ENCODE assay signal across 26 cellular contexts in the genomic region with DNA sequence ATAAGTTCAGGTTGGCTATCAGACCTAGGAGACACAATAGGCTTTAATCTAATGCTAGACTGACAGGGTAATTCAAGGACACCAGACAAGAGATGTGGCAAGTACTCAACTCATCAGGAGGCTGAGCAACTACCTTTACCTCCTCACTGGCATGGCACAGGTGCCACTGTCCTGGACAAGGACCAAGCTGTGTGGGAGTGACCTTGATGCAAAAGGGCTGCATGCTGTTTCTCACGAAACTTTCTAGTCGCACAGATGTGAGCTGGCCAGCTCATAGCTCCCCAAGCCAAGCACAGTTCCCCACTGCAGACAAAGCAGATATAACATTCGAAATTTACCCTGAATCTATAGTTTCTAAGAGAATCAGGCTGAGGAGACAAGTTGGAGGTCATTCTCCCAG.
"Had no signal": no experiment of that assay in that cellular context is flagged by ENCODE, and none has a peak within 500 bp of the region (broad histone marks: within the 10 kb centered on the region; RNA-seq: fewer than 3 reads in every experiment).

No MANE protein-coding gene starts in this region.

- H3K27me3 ChIP-seq: neural progenitor cell, ovary, right lobe of liver, sigmoid colon, thyroid gland, tibial nerve, upper lobe of left lung, uterus had no signal

- H3K4me1 Mint-ChIP-seq: naive thymus-derived CD4-positive, alpha-beta T cell; natural killer cell; stimulated activated effector memory CD8-positive, alpha-beta T cell treated with anti-CD3 and anti-CD28 coated beads, Interleukin-12 subunit alpha, Interleukin-12 subunit beta, amount 100 ng/mL, for 72 hours; stimulated activated naive B cell treated with anti-CD40 and anti-IgM and Interleukin-4, amounts not matched to agents 10 μg/mL and 1 μg/mL and 100 μg/mL, for 72 hours had no signal

- H3K27ac Mint-ChIP-seq: naive thymus-derived CD4-positive, alpha-beta T cell; natural killer cell; nephron; neural progenitor cell; stimulated activated effector memory CD8-positive, alpha-beta T cell treated with anti-CD3 and anti-CD28 coated beads, Interleukin-12 subunit alpha, Interleukin-12 subunit beta, amount 100 ng/mL, for 72 hours; stimulated activated naive B cell treated with anti-CD40 and anti-IgM and Interleukin-4, amounts not matched to agents 10 μg/mL and 1 μg/mL and 100 μg/mL, for 72 hours; stimulated activated naive CD8-positive, alpha-beta T cell treated with anti-CD3 and anti-CD28 coated beads, Interleukin-15, Interleukin-2, amounts not matched to agents 100 ng/mL and 50 ng/mL, for 24 hours had no signal

- DNase-seq: naive thymus-derived CD4-positive, alpha-beta T cell; natural killer cell; occipital lobe; ovary; psoas muscle; right cardiac atrium; right lobe of liver; sigmoid colon; small intestine; stimulated activated CD4-positive, alpha-beta T cell treated with anti-CD3 and anti-CD28 coated beads, Interleukin-15, amount 100 ng/mL, for 24 hours; stimulated activated CD4-positive, alpha-beta T cell treated with anti-CD3 and anti-CD28 coated beads, Interleukin-2, amount 100 ng/mL, for 24 hours; stimulated activated CD4-positive, alpha-beta T cell treated with anti-CD3 and anti-CD28 coated beads, Interleukin-2, amount 100 ng/mL, for 48 hours; stimulated activated CD4-positive, alpha-beta T cell treated with anti-CD3 and anti-CD28 coated beads, Interleukin-4, amount 100 ng/mL, for 24 hours; stimulated activated naive B cell treated with anti-CD40 and anti-IgM and Interleukin-4, amounts not matched to agents 10 μg/mL and 1 μg/mL and 100 μg/mL, for 72 hours; stimulated activated naive CD4-positive, alpha-beta T cell treated with Interleukin-2 at 50 U/mL for 16 hours; stomach; thyroid gland; trophoblast cell; upper lobe of left lung; uterus had no signal

- H3K36me3 ChIP-seq: neural progenitor cell, ovary, right lobe of liver, sigmoid colon, stomach, thoracic aorta, thyroid gland, tibial nerve, upper lobe of left lung, uterus had no signal

- H3K27me3 Mint-ChIP-seq: stimulated activated naive B cell treated with anti-CD40 and anti-IgM and Interleukin-4, amounts not matched to agents 10 μg/mL and 1 μg/mL and 100 μg/mL, for 72 hours had no signal

- H3K4me3 ChIP-seq: neural progenitor cell, ovary, psoas muscle, right lobe of liver, sigmoid colon, stomach, thoracic aorta, thyroid gland, tibial nerve, upper lobe of left lung, uterus had no signal

- FAIRE-seq: small intestine had no signal

- H3K9me3 Mint-ChIP-seq: naive thymus-derived CD4-positive, alpha-beta T cell; natural killer cell; nephron; stimulated activated effector memory CD8-positive, alpha-beta T cell treated with anti-CD3 and anti-CD28 coated beads, Interleukin-12 subunit alpha, Interleukin-12 subunit beta, amount 100 ng/mL, for 72 hours; stimulated activated naive B cell treated with anti-CD40 and anti-IgM and Interleukin-4, amounts not matched to agents 10 μg/mL and 1 μg/mL and 100 μg/mL, for 72 hours; stimulated activated naive CD8-positive, alpha-beta T cell treated with anti-CD3 and anti-CD28 coated beads, Interleukin-15, Interleukin-2, amounts not matched to agents 100 ng/mL and 50 ng/mL, for 24 hours had no signal

- H3K9ac ChIP-seq: neural progenitor cell had no signal

- H3K36me3 Mint-ChIP-seq: naive thymus-derived CD4-positive, alpha-beta T cell; natural killer cell; neural progenitor cell; stimulated activated effector memory CD8-positive, alpha-beta T cell treated with anti-CD3 and anti-CD28 coated beads, Interleukin-12 subunit alpha, Interleukin-12 subunit beta, amount 100 ng/mL, for 72 hours; stimulated activated naive B cell treated with anti-CD40 and anti-IgM and Interleukin-4, amounts not matched to agents 10 μg/mL and 1 μg/mL and 100 μg/mL, for 72 hours had no signal

- H3K9me3 ChIP-seq: ovary, psoas muscle, right lobe of liver, sigmoid colon, stomach, thoracic aorta, thyroid gland, tibial nerve, upper lobe of left lung, uterus had no signal

- H3K4me1 ChIP-seq: psoas muscle, right lobe of liver, sigmoid colon, stomach, thyroid gland, tibial nerve, upper lobe of left lung, uterus had no signal

- H3K4me2 ChIP-seq: neural progenitor cell had no signal

- H2AFZ ChIP-seq: neural progenitor cell had no signal

- H3K27ac ChIP-seq: neural progenitor cell, ovary, psoas muscle, right lobe of liver, sigmoid colon, stomach, thoracic aorta, thyroid gland, tibial nerve, upper lobe of left lung, uterus had no signal

- ATAC-seq: naive thymus-derived CD4-positive, alpha-beta T cell; natural killer cell; psoas muscle; right cardiac atrium; right lobe of liver; stimulated activated effector memory CD8-positive, alpha-beta T cell treated with anti-CD3 and anti-CD28 coated beads, Interleukin-12 subunit alpha, Interleukin-12 subunit beta, amount 100 ng/mL, for 72 hours; stimulated activated naive B cell treated with anti-CD40 and anti-IgM and Interleukin-4, amounts not matched to agents 10 μg/mL and 1 μg/mL and 100 μg/mL, for 72 hours had no signal

- H3K4me3 Mint-ChIP-seq: naive thymus-derived CD4-positive, alpha-beta T cell; natural killer cell; nephron; neural progenitor cell; stimulated activated effector memory CD8-positive, alpha-beta T cell treated with anti-CD3 and anti-CD28 coated beads, Interleukin-12 subunit alpha, Interleukin-12 subunit beta, amount 100 ng/mL, for 72 hours; stimulated activated naive B cell treated with anti-CD40 and anti-IgM and Interleukin-4, amounts not matched to agents 10 μg/mL and 1 μg/mL and 100 μg/mL, for 72 hours; stimulated activated naive CD8-positive, alpha-beta T cell treated with anti-CD3 and anti-CD28 coated beads, Interleukin-15, Interleukin-2, amounts not matched to agents 100 ng/mL and 50 ng/mL, for 24 hours had no signal
